ENCODE assay signal across 21 cellular contexts in genomic region chr14:61437383-61437782, GRCh38.
A peak's percentile ranks its signal among the peaks of the same experiment; 100 is the strongest.
DNase-seq lines count a peak whose midpoint lies in the region; ATAC-seq lines count a peak whose summit lies in the region.
"Had no signal": no experiment of that assay in that cellular context is flagged by ENCODE, and none has a peak within 500 bp of the region (broad histone marks: within the 10 kb centered on the region; RNA-seq: fewer than 3 reads in every experiment).

No MANE protein-coding gene starts in this region.

- no peak overlapping the region for H3K4me2 ChIP-seq in mesenchymal stem cell (ENCODE audit: low read length, poor library complexity, severe bottlenecking)

- H3K9me3 ChIP-seq in CD8-positive, alpha-beta memory T cell (ENCODE audit: low read length): no peaks in the 10 kb centered on the region
- H3K9me3 ChIP-seq in mesenchymal stem cell (ENCODE audit: control insufficient read depth, low read length): no peaks in the 10 kb centered on the region
- H3K9me3 ChIP-seq: gastroesophageal sphincter, prostate gland, transverse colon had no signal

- no peak overlapping the region for H3K27ac ChIP-seq in CD8-positive, alpha-beta memory T cell (ENCODE audit: low read depth, low read length)
- no peak overlapping the region for H3K27ac ChIP-seq in mesenchymal stem cell (ENCODE audit: low read length, poor library complexity, severe bottlenecking)
- H3K27ac ChIP-seq: 22Rv1 had no signal

- H3K23ac ChIP-seq in mesenchymal stem cell (ENCODE audit: low read length in 2 of 2): no peak overlapping the region

- H4K8ac ChIP-seq in mesenchymal stem cell (ENCODE audit: low read length): no peak overlapping the region

- H4K91ac ChIP-seq in mesenchymal stem cell (ENCODE audit: low read length): no peak overlapping the region

- peak; percentile 27 for DNase-seq in NCI-H2196 (lab: John Stamatoyannopoulos, UW; ENCODE audit: unreplicated experiment)
- DNase-seq in NCI-H2196 treated with DMSO at 0.1 percent for 48 hours (lab: John Stamatoyannopoulos, UW; ENCODE audit: unreplicated experiment): no peak
- no peak for DNase-seq in CD8-positive, alpha-beta memory T cell
- no peak for DNase-seq in activated T-helper 2 cell treated with anti-CD3 and anti-CD28 coated beads, Interferon-gamma antibody, Interleukin-2, Interleukin-4, amounts not matched to agents 10 μg/mL and 5 μg/mL and 100 μg/mL, durations not matched to agents 14 hours and 24 hours and 36 hours (ENCODE audit: low spot score)
- peak; percentile 30 for DNase-seq in mesenchymal stem cell
- no peak for DNase-seq in COLO668 (lab: John Stamatoyannopoulos, UW; ENCODE audit: unreplicated experiment)
- DNase-seq in cerebellar nuclear complex (lab: John Stamatoyannopoulos, UW): no peak
- DNase-seq: cortex of kidney, DMS79, erythroblast, H7, NCI-H2081, NCI-H524 treated with DMSO at 0.1 percent for 48 hours, SHP77, transverse colon had no signal

- no peak overlapping the region for H3K18ac ChIP-seq in mesenchymal stem cell (ENCODE audit: low read depth in 1 of 2, low read length in 2 of 2)

- peaks cover 0 to 36% (median 12%) of the 10 kb centered on the region in 3 donors for H3K36me3 Mint-ChIP-seq in CD8-positive, alpha-beta memory T cell
- peaks cover 35% of the 10 kb centered on the region for H3K36me3 Mint-ChIP-seq in activated T-helper 2 cell treated with anti-CD3 and anti-CD28 coated beads, Interferon-gamma antibody, Interleukin-2, Interleukin-4, amounts not matched to agents 10 μg/mL and 5 μg/mL and 100 μg/mL, durations not matched to agents 14 hours and 24 hours and 36 hours (ENCODE audit: low read depth)
- H3K36me3 Mint-ChIP-seq: IgD-negative memory B cell had no signal

- H3K27me3 ChIP-seq in CD8-positive, alpha-beta memory T cell (ENCODE audit: insufficient read depth, low read length, poor library complexity, severe bottlenecking): no peaks in the 10 kb centered on the region
- peaks cover 0 to 12% of the 10 kb centered on the region in 2 experiments for H3K27me3 ChIP-seq in mesenchymal stem cell (ENCODE audit: control insufficient read depth in 1 of 2, insufficient read depth in 1 of 2, low read length in 2 of 2)
- H3K27me3 ChIP-seq: BLaER1 treated with 17β-estradiol and CSF1 and Interleukin-3, amounts not matched to agents 10 nM and 100 nM; transverse colon had no signal

- POLR2A ChIA-PET in CD8-positive, alpha-beta memory T cell (lab: Charles Lee): no interaction called here

- no peak overlapping the region for H2AK5ac ChIP-seq in mesenchymal stem cell (ENCODE audit: low read length, severe bottlenecking)

- H3K79me1 ChIP-seq in mesenchymal stem cell (replicated peaks; ENCODE audit: low read length, poor library complexity, severe bottlenecking): no peaks in the 10 kb centered on the region

- no peak for ATAC-seq in HG03139 (IDR thresholded peaks at IDR 0.05; ENCODE audit: unreplicated experiment)
- ATAC-seq: gastroesophageal sphincter had no signal

- no peak overlapping the region for H2BK5ac ChIP-seq in mesenchymal stem cell (ENCODE audit: low read depth, low read length, poor library complexity, severe bottlenecking)

- H3K9ac ChIP-seq in mesenchymal stem cell (ENCODE audit: low read length): no peak overlapping the region
- H3K9ac ChIP-seq: BLaER1 treated with 17β-estradiol and CSF1 and Interleukin-3, amounts not matched to agents 10 nM and 100 nM had no signal

- H3K14ac ChIP-seq in mesenchymal stem cell (ENCODE audit: low read length in 2 of 2): no peak overlapping the region

- peak overlapping the region; percentile 43 to 91 (median 84) for H3K4me3 Mint-ChIP-seq in CD8-positive, alpha-beta memory T cell
- H3K4me3 Mint-ChIP-seq in activated T-helper 2 cell treated with anti-CD3 and anti-CD28 coated beads, Interferon-gamma antibody, Interleukin-2, Interleukin-4, amounts not matched to agents 10 μg/mL and 5 μg/mL and 100 μg/mL, durations not matched to agents 14 hours and 24 hours and 36 hours (ENCODE audit: low read depth): no peak overlapping the region
- H3K4me3 Mint-ChIP-seq: IgD-negative memory B cell had no signal

- peak overlapping the region; percentile 82 to 99 (median 94) for H3K27ac Mint-ChIP-seq in CD8-positive, alpha-beta memory T cell
- peak overlapping the region; percentile 20 for H3K27ac Mint-ChIP-seq in activated T-helper 2 cell treated with anti-CD3 and anti-CD28 coated beads, Interferon-gamma antibody, Interleukin-2, Interleukin-4, amounts not matched to agents 10 μg/mL and 5 μg/mL and 100 μg/mL, durations not matched to agents 14 hours and 24 hours and 36 hours

- intact Hi-C loops in activated T-helper 2 cell treated with anti-CD3 and anti-CD28 coated beads, Interferon-gamma antibody, Interleukin-2, Interleukin-4, amounts not matched to agents 10 μg/mL and 5 μg/mL and 100 μg/mL, durations not matched to agents 14 hours and 24 hours and 36 hours (cut with micrococcal nuclease): no loop called here

- H3K4ac ChIP-seq in mesenchymal stem cell (ENCODE audit: low read depth in 1 of 2, low read length in 2 of 2): no peak overlapping the region

- no peak overlapping the region for H2BK120ac ChIP-seq in mesenchymal stem cell (ENCODE audit: low read depth, low read length)

- no peak overlapping the region for H2BK12ac ChIP-seq in mesenchymal stem cell (ENCODE audit: low read length in 2 of 2)

- H3K4me1 ChIP-seq in CD8-positive, alpha-beta memory T cell (ENCODE audit: insufficient read depth, low read length): peaks cover 95% of the 10 kb centered on the region
- peaks cover 5% of the 10 kb centered on the region for H3K4me1 ChIP-seq in mesenchymal stem cell (ENCODE audit: control insufficient read depth, insufficient read depth, low read depth, low read length)

- no peak overlapping the region for H3K4me3 ChIP-seq in CD8-positive, alpha-beta memory T cell (ENCODE audit: low read length)
- H3K4me3 ChIP-seq in mesenchymal stem cell (ENCODE audit: insufficient read depth in 1 of 2, low read depth in 1 of 2, low read length in 2 of 2): no peak overlapping the region
- H3K4me3 ChIP-seq: BLaER1 treated with 17β-estradiol and CSF1 and Interleukin-3, amounts not matched to agents 10 nM and 100 nM; gastroesophageal sphincter; prostate gland; transverse colon had no signal

- H3K27me3 Mint-ChIP-seq in CD8-positive, alpha-beta memory T cell: no peaks in the 10 kb centered on the region
- no peaks in the 10 kb centered on the region for H3K27me3 Mint-ChIP-seq in activated T-helper 2 cell treated with anti-CD3 and anti-CD28 coated beads, Interferon-gamma antibody, Interleukin-2, Interleukin-4, amounts not matched to agents 10 μg/mL and 5 μg/mL and 100 μg/mL, durations not matched to agents 14 hours and 24 hours and 36 hours (ENCODE audit: low read depth)

- no peak overlapping the region for H2BK15ac ChIP-seq in mesenchymal stem cell (ENCODE audit: low read depth, poor library complexity, severe bottlenecking)

- peaks cover 91 to 98% (median 96%) of the 10 kb centered on the region in 3 donors for H3K4me1 Mint-ChIP-seq in CD8-positive, alpha-beta memory T cell
- peaks cover 76% of the 10 kb centered on the region for H3K4me1 Mint-ChIP-seq in activated T-helper 2 cell treated with anti-CD3 and anti-CD28 coated beads, Interferon-gamma antibody, Interleukin-2, Interleukin-4, amounts not matched to agents 10 μg/mL and 5 μg/mL and 100 μg/mL, durations not matched to agents 14 hours and 24 hours and 36 hours (ENCODE audit: low read depth)

- CTCF ChIA-PET in CD8-positive, alpha-beta memory T cell (lab: Charles Lee): no interaction called here

- no peak overlapping the region for H2AFZ ChIP-seq in mesenchymal stem cell (ENCODE audit: low read depth, low read length)

- H3K9me3 Mint-ChIP-seq in CD8-positive, alpha-beta memory T cell: no peaks in the 10 kb centered on the region
- no peaks in the 10 kb centered on the region for H3K9me3 Mint-ChIP-seq in activated T-helper 2 cell treated with anti-CD3 and anti-CD28 coated beads, Interferon-gamma antibody, Interleukin-2, Interleukin-4, amounts not matched to agents 10 μg/mL and 5 μg/mL and 100 μg/mL, durations not matched to agents 14 hours and 24 hours and 36 hours
- H3K9me3 Mint-ChIP-seq: IgD-negative memory B cell had no signal

- WGBS in mesenchymal stem cell: 0% methylated on average over 1 of the region's 3 CpGs

- peaks cover 6% of the 10 kb centered on the region for H3K36me3 ChIP-seq in CD8-positive, alpha-beta memory T cell (ENCODE audit: insufficient read depth, low read length)
- no peaks in the 10 kb centered on the region for H3K36me3 ChIP-seq in mesenchymal stem cell (ENCODE audit: control insufficient read depth in 1 of 2, insufficient read depth in 2 of 2, low read depth in 1 of 2, low read length in 2 of 2)
- H3K36me3 ChIP-seq: BLaER1 treated with 17β-estradiol and CSF1 and Interleukin-3, amounts not matched to agents 10 nM and 100 nM; gastroesophageal sphincter; prostate gland; transverse colon had no signal

Comparison
In these comparisons a context has a peak if more than half of its experiments do, and no peak if none do; other contexts are left out.
1. DNase-seq: peak in NCI-H2196 (single experiment) and mesenchymal stem cell (single experiment); none in NCI-H2196 treated with DMSO at 0.1 percent for 48 hours (single experiment), CD8-positive, alpha-beta memory T cell (0 of 5), activated T-helper 2 cell treated with anti-CD3 and anti-CD28 coated beads, Interferon-gamma antibody, Interleukin-2, Interleukin-4, amounts not matched to agents 10 μg/mL and 5 μg/mL and 100 μg/mL, durations not matched to agents 14 hours and 24 hours and 36 hours (single experiment), COLO668 (single experiment) and cerebellar nuclear complex (0 of 2).